ENCODE assay signal across 11 cellular contexts in genomic region chrX:134836497-134836968, GRCh38. TPM values are rescaled to one million over a fixed set of nuclear protein-coding genes. Genes with fewer than 3 reads are reported as not detected.
DNase-seq lines count a peak whose midpoint lies in the region; ATAC-seq lines count a peak whose summit lies in the region.
"Had no signal": no experiment of that assay in that cellular context is flagged by ENCODE, and none has a peak within 500 bp of the region (broad histone marks: within the 10 kb centered on the region; RNA-seq: fewer than 3 reads in every experiment).

No MANE protein-coding gene starts in this region.

- H4K8ac ChIP-seq in mesenchymal stem cell (ENCODE audit: low read length), result no peak overlapping the region

- 57% methylated on average over 4 of the region's 4 CpGs for WGBS in mesenchymal stem cell

- peak overlapping the region; percentile 6 for H3K27ac ChIP-seq in mesenchymal stem cell (ENCODE audit: low read length, poor library complexity, severe bottlenecking)
- H3K27ac ChIP-seq: KMS-11 had no signal

- H3K27me3 ChIP-seq in mesenchymal stem cell (ENCODE audit: control insufficient read depth in 1 of 2, insufficient read depth in 1 of 2, low read length in 2 of 2) (no peaks in the 10 kb centered on the region), HAP-1 (ENCODE audit: low read depth) (no peaks in the 10 kb centered on the region)

- H3K14ac ChIP-seq in mesenchymal stem cell (ENCODE audit: low read length in 2 of 2), result no peak overlapping the region

- no peak overlapping the region for H3K4me2 ChIP-seq in mesenchymal stem cell (ENCODE audit: low read length, poor library complexity, severe bottlenecking)
- H3K4me2 ChIP-seq: KMS-11 had no signal

- in situ Hi-C loops in HAP-1 (cut with MboI; ENCODE audit: low sequenced_read_pairs), result no loop called here

- H2BK120ac ChIP-seq in mesenchymal stem cell (ENCODE audit: low read depth, low read length), result peak overlapping the region; percentile 34

- H2BK15ac ChIP-seq in mesenchymal stem cell (ENCODE audit: low read depth, poor library complexity, severe bottlenecking), result no peak overlapping the region

- no peaks in the 10 kb centered on the region for H3K36me3 ChIP-seq in mesenchymal stem cell (ENCODE audit: control insufficient read depth in 1 of 2, insufficient read depth in 2 of 2, low read depth in 1 of 2, low read length in 2 of 2)
- H3K36me3 ChIP-seq in HAP-1 (replicated peaks), result no peaks in the 10 kb centered on the region; the same call in 1 of the 2 replicates

- no peak overlapping the region for H3K18ac ChIP-seq in mesenchymal stem cell (ENCODE audit: low read depth in 1 of 2, low read length in 2 of 2)

- no peak overlapping the region for H2BK5ac ChIP-seq in mesenchymal stem cell (ENCODE audit: low read depth, low read length, poor library complexity, severe bottlenecking)

- DNase-seq in HCEC 1CT (peak; percentile 74), NCI-H82 (lab: John Stamatoyannopoulos, UW) (peak; percentile 60), dermis blood vessel endothelial cell (peak; percentile 41), mesenchymal stem cell (peak; percentile 38), HAP-1 (ENCODE audit: low spot score in 2 of 2) (no peak)
- DNase-seq: activated CD4-positive, alpha-beta T cell treated with anti-CD3 and anti-CD28 coated beads for 48 hours; activated T-cell treated with anti-CD3 and anti-CD28 coated beads, Interleukin-2, amount 50 U/mL, for 72 hours; CD4-positive, alpha-beta memory T cell had no signal

- H3K4me1 ChIP-seq in mesenchymal stem cell (ENCODE audit: control insufficient read depth, insufficient read depth, low read depth, low read length) (no peaks in the 10 kb centered on the region), HAP-1 (no peaks in the 10 kb centered on the region)

- H3K23ac ChIP-seq in mesenchymal stem cell (ENCODE audit: low read length in 2 of 2), result no peak overlapping the region

- H3K9ac ChIP-seq in mesenchymal stem cell (ENCODE audit: low read length), result peak overlapping the region; percentile 32
- H3K9ac ChIP-seq: KMS-11 had no signal

- H3K9me3 ChIP-seq in mesenchymal stem cell (ENCODE audit: control insufficient read depth, low read length), result no peaks in the 10 kb centered on the region
- no peaks in the 10 kb centered on the region for H3K9me3 ChIP-seq in HAP-1

- H2AFZ ChIP-seq in mesenchymal stem cell (ENCODE audit: low read depth, low read length), result no peak overlapping the region

- H4K91ac ChIP-seq in mesenchymal stem cell (ENCODE audit: low read length), result no peak overlapping the region

- ATAC-seq in HG03097 (IDR thresholded peaks at IDR 0.05; ENCODE audit: low FRiP score, unreplicated experiment), result no peak
- no peak for ATAC-seq in GM18502 (IDR thresholded peaks at IDR 0.05; ENCODE audit: poor library complexity, unreplicated experiment)
- ATAC-seq: activated T-cell treated with anti-CD3 and anti-CD28 coated beads, Interleukin-2, amount 50 U/mL, for 72 hours had no signal

- no peak overlapping the region for H2AK5ac ChIP-seq in mesenchymal stem cell (ENCODE audit: low read length, severe bottlenecking)

- H3K4me3 ChIP-seq in mesenchymal stem cell (ENCODE audit: insufficient read depth in 1 of 2, low read depth in 1 of 2, low read length in 2 of 2) (no peak overlapping the region), HAP-1 (no peak overlapping the region)

- no peaks in the 10 kb centered on the region for H3K79me1 ChIP-seq in mesenchymal stem cell (replicated peaks; ENCODE audit: low read length, poor library complexity, severe bottlenecking)

- no peak overlapping the region for H2BK12ac ChIP-seq in mesenchymal stem cell (ENCODE audit: low read length in 2 of 2)

- H3K4ac ChIP-seq in mesenchymal stem cell (ENCODE audit: low read depth in 1 of 2, low read length in 2 of 2), result no peak overlapping the region

RNA-seq across cellular contexts. Expression of gene PABIR2, which starts 39.5 kb away (rescaled TPM):
- 5.1 and 16.8 TPM in 2 replicates for total RNA-seq in dermis blood vessel endothelial cell
- polyA plus RNA-seq in mesenchymal stem cell (2013, experiment 1 of 2), result 10.0 TPM
- 9.5 TPM for polyA plus RNA-seq in mesenchymal stem cell (2013, experiment 2 of 2)

Comparison
In these comparisons a context has a peak if more than half of its experiments do, and no peak if none do; other contexts are left out.
1. DNase-seq: peak in HCEC 1CT (single experiment), NCI-H82 (single experiment), dermis blood vessel endothelial cell (single experiment) and mesenchymal stem cell (single experiment); none in HAP-1 (0 of 2).